18 cellular contexts compared by ENCODE assay signal in genomic region chr17:58340623-58340876, GRCh38. TPM values are rescaled to one million over a fixed set of nuclear protein-coding genes. Genes with fewer than 3 reads are reported as not detected.
DNase-seq lines count a peak whose midpoint lies in the region; ATAC-seq and TF ChIP-seq lines count a peak whose summit lies in the region.
"Had no signal": no experiment of that assay in that cellular context is flagged by ENCODE, and none has a peak within 500 bp of the region (broad histone marks: within the 10 kb centered on the region; RNA-seq: fewer than 3 reads in every experiment).

No MANE protein-coding gene starts in this region.

- no peaks in the 10 kb centered on the region for H3K27me3 ChIP-seq in Karpas-422 (ENCODE audit: low read length)
- H3K27me3 ChIP-seq: cardiac muscle cell had no signal

- H3K4me3 Mint-ChIP-seq in activated T-cell treated with anti-CD3 and anti-CD28 coated beads, Interleukin-2, amount 50 U/mL, for 4 hours, result peak overlapping the region; percentile 100
- peak overlapping the region; percentile 100 for H3K4me3 Mint-ChIP-seq in activated naive CD8-positive, alpha-beta T cell treated with anti-CD3 and anti-CD28 coated beads for 36 hours
- H3K4me3 Mint-ChIP-seq in stimulated activated effector memory CD8-positive, alpha-beta T cell treated with anti-CD3 and anti-CD28 coated beads, Interleukin-12 subunit alpha, Interleukin-12 subunit beta, amount 100 ng/mL, for 72 hours, result peak overlapping the region; percentile 100
- H3K4me3 Mint-ChIP-seq in glutamatergic neuron (ENCODE audit: unreplicated experiment), result no peak overlapping the region
- H3K4me3 Mint-ChIP-seq: endodermal cell had no signal

- peaks cover 4% of the 10 kb centered on the region; the same call in 1 of the 2 replicates for H3K36me3 ChIP-seq in Karpas-422 (ENCODE audit: insufficient read depth, low read length)

- DNase-seq in activated T-cell treated with anti-CD3 and anti-CD28 coated beads, Interleukin-2, amount 50 U/mL, for 4 hours, result no peak
- DNase-seq in activated T-cell treated with anti-CD3 and anti-CD28 coated beads, Interleukin-2, amount 50 U/mL, for 48 hours, result no peak
- DNase-seq in Karpas-422, result no peak
- DNase-seq in activated naive CD8-positive, alpha-beta T cell treated with anti-CD3 and anti-CD28 coated beads for 36 hours, result no peak
- DNase-seq in stimulated activated effector memory CD8-positive, alpha-beta T cell treated with anti-CD3 and anti-CD28 coated beads, Interleukin-12 subunit alpha, Interleukin-12 subunit beta, amount 100 ng/mL, for 72 hours (ENCODE audit: low spot score in 2 of 2), result no peak
- DNase-seq in glutamatergic neuron, result no peak
- DNase-seq: ACHN, Calu3, endodermal cell, MV-4-11, NCI-H748 treated with DMSO at 0.1 percent for 48 hours, tibial artery had no signal

- H3K79me2 ChIP-seq in Karpas-422 (ENCODE audit: low read length), result 0 out of 2 replicates have a peak, but pooled peaks cover 6% of the 10 kb centered on the region

- H3K4me3 ChIP-seq in Karpas-422 (ENCODE audit: low read length), result no peak overlapping the region
- H3K4me3 ChIP-seq: cardiac muscle cell, tibial artery had no signal

- no peak for TF ChIP-seq CTCF in glutamatergic neuron (IDR thresholded peaks at IDR 0.05; ENCODE audit: partially characterized antibody, unreplicated experiment)

- no peaks in the 10 kb centered on the region for H3K27me3 Mint-ChIP-seq in activated T-cell treated with anti-CD3 and anti-CD28 coated beads, Interleukin-2, amount 50 U/mL, for 4 hours (ENCODE audit: low read depth)
- H3K27me3 Mint-ChIP-seq in activated naive CD8-positive, alpha-beta T cell treated with anti-CD3 and anti-CD28 coated beads for 36 hours, result no peaks in the 10 kb centered on the region
- H3K27me3 Mint-ChIP-seq in glutamatergic neuron (ENCODE audit: unreplicated experiment), result peaks cover 6% of the 10 kb centered on the region

- peaks cover 83% of the 10 kb centered on the region for H3K4me1 ChIP-seq in Karpas-422 (ENCODE audit: low read length)

- no peaks in the 10 kb centered on the region for H3K9me2 ChIP-seq in Karpas-422 (replicated peaks; ENCODE audit: insufficient read depth, low read length)

- peaks cover 30% of the 10 kb centered on the region for H3K36me3 Mint-ChIP-seq in activated T-cell treated with anti-CD3 and anti-CD28 coated beads, Interleukin-2, amount 50 U/mL, for 4 hours (ENCODE audit: insufficient read depth)
- peaks cover 75% of the 10 kb centered on the region for H3K36me3 Mint-ChIP-seq in activated naive CD8-positive, alpha-beta T cell treated with anti-CD3 and anti-CD28 coated beads for 36 hours
- H3K36me3 Mint-ChIP-seq in stimulated activated effector memory CD8-positive, alpha-beta T cell treated with anti-CD3 and anti-CD28 coated beads, Interleukin-12 subunit alpha, Interleukin-12 subunit beta, amount 100 ng/mL, for 72 hours, result peaks cover 100% of the 10 kb centered on the region
- H3K36me3 Mint-ChIP-seq in glutamatergic neuron (ENCODE audit: unreplicated experiment), result no peaks in the 10 kb centered on the region

- H2AFZ ChIP-seq in Karpas-422 (ENCODE audit: low read length), result no peak overlapping the region

- H3K9ac ChIP-seq in Karpas-422 (ENCODE audit: low read length), result 0 out of 2 replicates have a peak overlapping the region, but pooled peaks have one; percentile 98

- peaks cover 84% of the 10 kb centered on the region for H3K4me1 Mint-ChIP-seq in activated T-cell treated with anti-CD3 and anti-CD28 coated beads, Interleukin-2, amount 50 U/mL, for 4 hours (ENCODE audit: low read depth)
- peaks cover 64% of the 10 kb centered on the region for H3K4me1 Mint-ChIP-seq in activated naive CD8-positive, alpha-beta T cell treated with anti-CD3 and anti-CD28 coated beads for 36 hours
- peaks cover 84% of the 10 kb centered on the region for H3K4me1 Mint-ChIP-seq in stimulated activated effector memory CD8-positive, alpha-beta T cell treated with anti-CD3 and anti-CD28 coated beads, Interleukin-12 subunit alpha, Interleukin-12 subunit beta, amount 100 ng/mL, for 72 hours
- peaks cover 19% of the 10 kb centered on the region for H3K4me1 Mint-ChIP-seq in glutamatergic neuron (ENCODE audit: low read depth, unreplicated experiment)

- peak overlapping the region; percentile 100 for H3K27ac ChIP-seq in Karpas-422 (ENCODE audit: low read length)
- H3K27ac ChIP-seq: RWPE1, tibial artery had no signal

- no peak overlapping the region for H3K4me2 ChIP-seq in Karpas-422 (ENCODE audit: low read depth, low read length, poor library complexity, severe bottlenecking)

- peak overlapping the region; percentile 100 for H3K27ac Mint-ChIP-seq in activated naive CD8-positive, alpha-beta T cell treated with anti-CD3 and anti-CD28 coated beads for 36 hours
- peak overlapping the region; percentile 100 for H3K27ac Mint-ChIP-seq in stimulated activated effector memory CD8-positive, alpha-beta T cell treated with anti-CD3 and anti-CD28 coated beads, Interleukin-12 subunit alpha, Interleukin-12 subunit beta, amount 100 ng/mL, for 72 hours
- no peak overlapping the region for H3K27ac Mint-ChIP-seq in glutamatergic neuron (ENCODE audit: unreplicated experiment)
- H3K27ac Mint-ChIP-seq: endodermal cell had no signal

- no peak for ATAC-seq in activated T-cell treated with anti-CD3 and anti-CD28 coated beads, Interleukin-2, amount 50 U/mL, for 4 hours
- ATAC-seq in stimulated activated effector memory CD8-positive, alpha-beta T cell treated with anti-CD3 and anti-CD28 coated beads, Interleukin-12 subunit alpha, Interleukin-12 subunit beta, amount 100 ng/mL, for 72 hours, result no peak
- ATAC-seq in GM19452 (IDR thresholded peaks at IDR 0.05; ENCODE audit: unreplicated experiment) (no peak), HG03439 (IDR thresholded peaks at IDR 0.05; ENCODE audit: unreplicated experiment) (no peak)

- no peaks in the 10 kb centered on the region for H4K20me1 ChIP-seq in Karpas-422 (ENCODE audit: insufficient read depth, low read depth, low read length)

- H3K9me3 ChIP-seq in Karpas-422 (ENCODE audit: low read length), result no peaks in the 10 kb centered on the region
- H3K9me3 ChIP-seq: tibial artery had no signal

- no peaks in the 10 kb centered on the region for H3K9me3 Mint-ChIP-seq in activated T-cell treated with anti-CD3 and anti-CD28 coated beads, Interleukin-2, amount 50 U/mL, for 4 hours
- H3K9me3 Mint-ChIP-seq in activated naive CD8-positive, alpha-beta T cell treated with anti-CD3 and anti-CD28 coated beads for 36 hours, result peaks cover 2% of the 10 kb centered on the region
- H3K9me3 Mint-ChIP-seq in stimulated activated effector memory CD8-positive, alpha-beta T cell treated with anti-CD3 and anti-CD28 coated beads, Interleukin-12 subunit alpha, Interleukin-12 subunit beta, amount 100 ng/mL, for 72 hours, result no peaks in the 10 kb centered on the region
- H3K9me3 Mint-ChIP-seq in glutamatergic neuron (ENCODE audit: unreplicated experiment), result peaks cover 5% of the 10 kb centered on the region
- H3K9me3 Mint-ChIP-seq: endodermal cell had no signal

RNA-seq across cellular contexts. Expression of gene SUPT4H1, which starts 11.5 kb away (rescaled TPM):
- 100 to 1,000 TPM; 144 to 154 (median 152) TPM for total RNA-seq in activated T-cell treated with anti-CD3 and anti-CD28 coated beads, Interleukin-2, amount 50 U/mL, for 4 hours
- total RNA-seq in Karpas-422 (2014; rRNA removed; shearing (Covaris generic); ENCODE audit: low replicate concordance), result 50.2 and 64.7 TPM in 2 replicates
- total RNA-seq in activated naive CD8-positive, alpha-beta T cell treated with anti-CD3 and anti-CD28 coated beads for 36 hours, result 100 to 1,000 TPM; 136 to 139 TPM
- total RNA-seq in glutamatergic neuron (ENCODE audit: unreplicated experiment), result 82.1 TPM

RNA-seq across cellular contexts. Expression of gene TSPOAP1, which starts 12.0 kb away (rescaled TPM):
- total RNA-seq in activated T-cell treated with anti-CD3 and anti-CD28 coated beads, Interleukin-2, amount 50 U/mL, for 4 hours, result 10 to 100 TPM; 38.6 to 49.6 (median 43.2) TPM
- 7.8 and 14.0 TPM in 2 replicates for total RNA-seq in Karpas-422 (2014; rRNA removed; shearing (Covaris generic); ENCODE audit: low replicate concordance)
- total RNA-seq in activated naive CD8-positive, alpha-beta T cell treated with anti-CD3 and anti-CD28 coated beads for 36 hours, result 10 to 100 TPM; 13.7 to 15.4 TPM
- total RNA-seq in glutamatergic neuron (ENCODE audit: unreplicated experiment), result 39.7 TPM
- total RNA-seq: Calu3, H4 had no signal

RNA-seq across cellular contexts. Expression of gene MPO, which starts 59.8 kb away (rescaled TPM):
- total RNA-seq in activated T-cell treated with anti-CD3 and anti-CD28 coated beads, Interleukin-2, amount 50 U/mL, for 4 hours, result not detected
- total RNA-seq in Karpas-422 (2014; rRNA removed; shearing (Covaris generic); ENCODE audit: low replicate concordance), result not detected in 2 replicates
- not detected for total RNA-seq in activated naive CD8-positive, alpha-beta T cell treated with anti-CD3 and anti-CD28 coated beads for 36 hours
- not detected for total RNA-seq in glutamatergic neuron (ENCODE audit: unreplicated experiment)
- total RNA-seq: Calu3, cardiac muscle cell, endodermal cell, H4, HT1080 had no signal
